In the genomic region with DNA sequence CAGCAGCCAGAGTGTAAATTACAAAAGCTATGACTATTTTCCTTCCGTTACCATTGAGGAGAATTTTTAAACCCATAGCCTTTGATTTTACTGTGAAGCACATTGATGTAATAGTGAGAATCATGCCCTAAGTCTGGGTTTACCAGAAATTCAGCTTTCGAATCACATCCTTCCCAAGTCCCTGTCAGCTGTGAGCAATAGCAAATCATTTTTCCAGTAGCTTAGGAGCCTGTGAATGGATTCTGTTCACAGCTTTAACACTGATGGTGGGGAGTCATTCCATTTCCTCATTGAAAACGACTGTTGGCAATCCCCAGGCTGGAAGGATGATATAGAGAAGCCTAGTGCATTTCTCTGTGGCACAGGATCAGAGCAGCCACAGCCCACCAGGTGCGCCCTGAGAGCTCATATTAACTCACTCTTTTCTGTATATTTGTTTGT, we compare ENCODE assay signal across 12 cellular contexts.
DNase-seq lines count a peak whose midpoint lies in the region; ATAC-seq, FAIRE-seq and TF ChIP-seq lines count a peak whose summit lies in the region.
"Had no signal": no experiment of that assay in that cellular context is flagged by ENCODE, and none has a peak within 500 bp of the region (broad histone marks: within the 10 kb centered on the region; RNA-seq: fewer than 3 reads in every experiment).

No MANE protein-coding gene starts in this region.

- H3K27ac ChIP-seq in stomach (no peak overlapping the region), aorta (ENCODE audit: low read depth in 1 of 2, low read length in 2 of 2) (no peak overlapping the region)
- H3K27ac ChIP-seq: ovary, VCaP had no signal

- peaks cover 3% of the 10 kb centered on the region for H3K9me3 Mint-ChIP-seq in activated naive CD8-positive, alpha-beta T cell treated with anti-CD3 and anti-CD28 coated beads, Interleukin-2, amount 10 ng/mL, durations not matched to agents 7 days and 5 days

- H3K4me3 ChIP-seq in Jurkat, Clone E6-1 (ENCODE audit: low read length): no peak overlapping the region
- H3K4me3 ChIP-seq in stomach (no peak overlapping the region), aorta (ENCODE audit: low read length in 2 of 2) (no peak overlapping the region)
- H3K4me3 ChIP-seq: ovary had no signal

- intact Hi-C loops in stomach (cut with DNase I; ENCODE audit: low total_unique reads): no loop called here
- intact Hi-C loops in aorta (cut with DNase I): no loop called here

- peaks cover 12% of the 10 kb centered on the region for H3K4me1 Mint-ChIP-seq in activated naive CD8-positive, alpha-beta T cell treated with anti-CD3 and anti-CD28 coated beads, Interleukin-2, amount 10 ng/mL, durations not matched to agents 7 days and 5 days

- no peak overlapping the region for H3K27ac Mint-ChIP-seq in activated naive CD8-positive, alpha-beta T cell treated with anti-CD3 and anti-CD28 coated beads, Interleukin-2, amount 10 ng/mL, durations not matched to agents 7 days and 5 days

- H3K27me3 ChIP-seq in stomach (no peaks in the 10 kb centered on the region), aorta (ENCODE audit: control insufficient read depth in 1 of 2, insufficient read depth in 2 of 2, low read length in 1 of 2) (no peaks in the 10 kb centered on the region)
- H3K27me3 ChIP-seq: ovary had no signal

- H3K4me3 Mint-ChIP-seq in activated naive CD8-positive, alpha-beta T cell treated with anti-CD3 and anti-CD28 coated beads, Interleukin-2, amount 10 ng/mL, durations not matched to agents 7 days and 5 days: no peak overlapping the region

- POLR2A ChIA-PET in activated naive CD8-positive, alpha-beta T cell treated with anti-CD3 and anti-CD28 coated beads, Interleukin-2, amount 10 ng/mL, durations not matched to agents 7 days and 5 days (lab: Charles Lee): no interaction called here

- TF ChIP-seq POLR2A in GM12891 (IDR thresholded peaks at IDR 0.05; ENCODE audit: low read depth, low read length) (no peak), stomach (IDR thresholded peaks at IDR 0.05) (no peak)

- WGBS in stomach, 5 donors: 63 to 73% (median 69%) methylated on average over 4 of the region's 4 CpGs
- WGBS in aorta, 2 donors: 79 to 84% methylated on average over 4 of the region's 4 CpGs

- H3K4me1 ChIP-seq in stomach (peaks cover 0 to 10% (median 2%) of the 10 kb centered on the region in 4 donors), aorta (ENCODE audit: control insufficient read depth in 1 of 2, insufficient read depth in 2 of 2, low read length in 2 of 2) (peaks cover 0 to 4% of the 10 kb centered on the region in 2 donors)

- ATAC-seq in GM19455 (IDR thresholded peaks at IDR 0.05; ENCODE audit: unreplicated experiment) (peak; percentile 37), GM19324 (IDR thresholded peaks at IDR 0.05; ENCODE audit: low FRiP score, unreplicated experiment) (no peak), aorta (ENCODE audit: low FRiP score) (no peak), GM21423 (IDR thresholded peaks at IDR 0.05; ENCODE audit: unreplicated experiment) (no peak)
- ATAC-seq in activated naive CD8-positive, alpha-beta T cell treated with anti-CD3 and anti-CD28 coated beads, Interleukin-2, amount 10 ng/mL, durations not matched to agents 7 days and 5 days (ENCODE audit: low read depth): peak; percentile 45

- no peaks in the 10 kb centered on the region for H3K27me3 Mint-ChIP-seq in activated naive CD8-positive, alpha-beta T cell treated with anti-CD3 and anti-CD28 coated beads, Interleukin-2, amount 10 ng/mL, durations not matched to agents 7 days and 5 days

- TF ChIP-seq EP300 in stomach (IDR thresholded peaks at IDR 0.05): no peak

- no peak for TF ChIP-seq CTCF in stomach (IDR thresholded peaks at IDR 0.05)

- peaks cover 7% of the 10 kb centered on the region for H3K36me3 Mint-ChIP-seq in activated naive CD8-positive, alpha-beta T cell treated with anti-CD3 and anti-CD28 coated beads, Interleukin-2, amount 10 ng/mL, durations not matched to agents 7 days and 5 days

- H3K9me3 ChIP-seq in stomach (no peaks in the 10 kb centered on the region), aorta (ENCODE audit: control insufficient read depth, low read length) (no peaks in the 10 kb centered on the region)
- H3K9me3 ChIP-seq: ovary had no signal

- DNase-seq in GM12891 (ENCODE audit: insufficient read length, low spot score) (no peak), stomach (no peak), aorta (no peak)
- peak; percentile 45 for DNase-seq in Jurkat, Clone E6-1 (ENCODE audit: low read depth, low spot score)
- no peak for DNase-seq in activated naive CD8-positive, alpha-beta T cell treated with anti-CD3 and anti-CD28 coated beads, Interleukin-2, amount 10 ng/mL, durations not matched to agents 7 days and 5 days
- DNase-seq: DMS53, ovary had no signal

- H3K36me3 ChIP-seq in stomach (no peaks in the 10 kb centered on the region), aorta (ENCODE audit: control insufficient read depth in 1 of 2, insufficient read depth in 2 of 2, low read length in 1 of 2) (no peaks in the 10 kb centered on the region)
- H3K36me3 ChIP-seq: ovary had no signal

- FAIRE-seq in GM12891 (lab: Jason Lieb, UNC): peak; percentile 26
- FAIRE-seq: bronchial epithelial cell had no signal

TF ChIP-seq in GM12891, 5 proteins besides CTCF, POLR2A, EP300 and RAD21:
- TF ChIP-seq SPI1 (IDR thresholded peaks at IDR 0.05; ENCODE audit: low read depth, low read length) (peak; percentile 30), PAX5 (IDR thresholded peaks at IDR 0.05; ENCODE audit: insufficient read depth, low read length, severe bottlenecking) (no peak)

Comparison
In these comparisons a context has a peak if more than half of its experiments do, and no peak if none do; other contexts are left out.
1. ATAC-seq: peak in GM19455 (single experiment) and activated naive CD8-positive, alpha-beta T cell treated with anti-CD3 and anti-CD28 coated beads, Interleukin-2, amount 10 ng/mL, durations not matched to agents 7 days and 5 days (single experiment); none in GM19324 (single experiment), aorta (single experiment) and GM21423 (single experiment).